In the genomic region with DNA sequence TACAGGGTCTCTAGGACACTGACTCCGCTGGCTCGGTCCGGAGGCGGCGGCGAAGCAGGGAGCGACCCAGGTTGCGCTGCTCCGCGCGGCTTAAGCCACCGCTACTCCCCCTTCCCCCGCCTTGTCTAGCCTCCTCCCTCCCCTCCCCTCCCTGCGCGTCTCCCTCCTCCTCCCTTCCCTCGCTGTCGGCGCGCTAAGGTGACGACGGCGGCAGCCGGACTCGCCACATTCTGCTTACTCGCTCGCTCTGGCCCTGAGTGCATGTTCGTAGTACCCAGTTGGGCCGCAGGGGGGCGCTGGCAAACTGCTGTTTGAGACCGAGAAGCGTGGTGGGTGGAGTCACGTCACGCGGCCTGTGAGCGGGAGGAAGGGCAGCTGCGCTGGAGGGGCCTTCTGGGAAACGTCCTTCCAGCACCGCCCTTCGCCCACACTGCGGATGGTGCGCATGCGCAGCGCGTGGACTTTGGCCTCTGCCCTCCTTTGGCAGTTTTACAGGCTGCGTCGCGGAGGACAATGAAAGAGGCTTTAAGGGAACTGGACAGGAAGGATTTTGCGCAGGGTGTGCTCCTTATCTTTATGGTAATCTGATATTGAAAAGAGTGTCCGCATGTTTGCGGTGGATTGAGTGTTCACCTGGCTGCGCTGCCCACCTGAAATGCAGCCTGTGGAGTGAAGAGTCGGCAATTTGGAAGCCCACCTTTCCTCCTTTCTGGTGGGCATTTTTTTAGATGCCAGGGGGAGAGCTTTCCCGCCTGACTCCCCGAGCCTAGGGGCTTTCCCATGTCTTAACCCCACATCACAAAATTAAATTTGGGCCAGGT, we compare ENCODE assay signal across 8 cellular contexts.
A peak's percentile ranks its signal among the peaks of the same experiment; 100 is the strongest.
DNase-seq lines count a peak whose midpoint lies in the region; ATAC-seq lines count a peak whose summit lies in the region.

A gene with protein sequence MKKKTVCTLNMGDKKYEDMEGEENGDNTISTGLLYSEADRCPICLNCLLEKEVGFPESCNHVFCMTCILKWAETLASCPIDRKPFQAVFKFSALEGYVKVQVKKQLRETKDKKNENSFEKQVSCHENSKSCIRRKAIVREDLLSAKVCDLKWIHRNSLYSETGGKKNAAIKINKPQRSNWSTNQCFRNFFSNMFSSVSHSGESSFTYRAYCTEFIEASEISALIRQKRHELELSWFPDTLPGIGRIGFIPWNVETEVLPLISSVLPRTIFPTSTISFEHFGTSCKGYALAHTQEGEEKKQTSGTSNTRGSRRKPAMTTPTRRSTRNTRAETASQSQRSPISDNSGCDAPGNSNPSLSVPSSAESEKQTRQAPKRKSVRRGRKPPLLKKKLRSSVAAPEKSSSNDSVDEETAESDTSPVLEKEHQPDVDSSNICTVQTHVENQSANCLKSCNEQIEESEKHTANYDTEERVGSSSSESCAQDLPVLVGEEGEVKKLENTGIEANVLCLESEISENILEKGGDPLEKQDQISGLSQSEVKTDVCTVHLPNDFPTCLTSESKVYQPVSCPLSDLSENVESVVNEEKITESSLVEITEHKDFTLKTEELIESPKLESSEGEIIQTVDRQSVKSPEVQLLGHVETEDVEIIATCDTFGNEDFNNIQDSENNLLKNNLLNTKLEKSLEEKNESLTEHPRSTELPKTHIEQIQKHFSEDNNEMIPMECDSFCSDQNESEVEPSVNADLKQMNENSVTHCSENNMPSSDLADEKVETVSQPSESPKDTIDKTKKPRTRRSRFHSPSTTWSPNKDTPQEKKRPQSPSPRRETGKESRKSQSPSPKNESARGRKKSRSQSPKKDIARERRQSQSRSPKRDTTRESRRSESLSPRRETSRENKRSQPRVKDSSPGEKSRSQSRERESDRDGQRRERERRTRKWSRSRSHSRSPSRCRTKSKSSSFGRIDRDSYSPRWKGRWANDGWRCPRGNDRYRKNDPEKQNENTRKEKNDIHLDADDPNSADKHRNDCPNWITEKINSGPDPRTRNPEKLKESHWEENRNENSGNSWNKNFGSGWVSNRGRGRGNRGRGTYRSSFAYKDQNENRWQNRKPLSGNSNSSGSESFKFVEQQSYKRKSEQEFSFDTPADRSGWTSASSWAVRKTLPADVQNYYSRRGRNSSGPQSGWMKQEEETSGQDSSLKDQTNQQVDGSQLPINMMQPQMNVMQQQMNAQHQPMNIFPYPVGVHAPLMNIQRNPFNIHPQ (N-terminal part only) (minus strand): TSS at position 107 of the 821 bp plus-strand sequence. CDS start 26,407 bp downstream, outside the sequence.

- peak; percentile 70 for ATAC-seq in GM19372 (IDR thresholded peaks at IDR 0.05; ENCODE audit: low read depth, unreplicated experiment)
- peak; percentile 47 for ATAC-seq in HG03558 (IDR thresholded peaks at IDR 0.05; ENCODE audit: extremely low read depth, unreplicated experiment)

- DNase-seq in CD1c-positive myeloid dendritic cell (ENCODE audit: extremely low spot score) (peak; percentile 100), NCI-H748 (lab: John Stamatoyannopoulos, UW; ENCODE audit: unreplicated experiment) (peak; percentile 99), dedifferentiated amniotic fluid mesenchymal stem cell (ENCODE audit: extremely low spot score) (peak; percentile 100), left kidney (ENCODE audit: low read depth, low spot score) (peak; percentile 100)
- DNase-seq in activated CD4-positive, alpha-beta T cell treated with anti-CD3 and anti-CD28 coated beads, Interleukin-2, amount 50 U/mL, for 1 hour, result peak; percentile 100
- peak; percentile 100 for DNase-seq in stimulated activated CD4-positive, alpha-beta T cell treated with anti-CD3 and anti-CD28 coated beads, Interleukin-2, amount 100 ng/mL, for 24 hours

Comparison
In these comparisons a context has a peak if more than half of its experiments do, and no peak if none do; other contexts are left out.
1. Peak in every context shown above with its lines: DNase-seq and ATAC-seq.